1 cellular context compared by ENCODE assay signal in genomic region chr11:94805994-94806393, GRCh38.
TF ChIP-seq lines count a peak whose summit lies in the region.

No MANE protein-coding gene starts in this region.

TF ChIP-seq in IMR-90, 13 proteins besides CTCF, POLR2A, EP300 and RAD21:
- no peak for TF ChIP-seq MAFK (IDR thresholded peaks at IDR 0.05; ENCODE audit: low read depth, low read length)
- TF ChIP-seq CHD1 (IDR thresholded peaks at IDR 0.05; ENCODE audit: low read depth, low read length) = no peak
- no peak for TF ChIP-seq RFX5 (IDR thresholded peaks at IDR 0.05; ENCODE audit: low read depth, low read length)
- no peak for TF ChIP-seq RCOR1 (IDR thresholded peaks at IDR 0.05; ENCODE audit: insufficient replicate concordance, low read length)
- no peak for TF ChIP-seq ELK1 (IDR thresholded peaks at IDR 0.05; ENCODE audit: borderline replicate concordance, low read depth, low read length)
- no peak for TF ChIP-seq FOS (IDR thresholded peaks at IDR 0.05; ENCODE audit: low read depth, low read length)
- no peak for TF ChIP-seq SMC3 (IDR thresholded peaks at IDR 0.05; ENCODE audit: low read depth, low read length)
- TF ChIP-seq NFE2L2 (IDR thresholded peaks at IDR 0.05; ENCODE audit: low read depth, low read length) = no peak
- TF ChIP-seq MXI1 (IDR thresholded peaks at IDR 0.05; ENCODE audit: borderline replicate concordance, low read depth, low read length) = no peak
- no peak for TF ChIP-seq CEBPB (IDR thresholded peaks at IDR 0.05; ENCODE audit: low read depth, low read length)
- no peak for TF ChIP-seq USF2 (IDR thresholded peaks at IDR 0.05; ENCODE audit: low read depth, low read length)
- TF ChIP-seq BHLHE40 (IDR thresholded peaks at IDR 0.05; ENCODE audit: low read depth, low read length) = no peak
- no peak for TF ChIP-seq MAZ (IDR thresholded peaks at IDR 0.05; ENCODE audit: borderline replicate concordance, low read depth, low read length)
